ENCODE assay signal across 1 cellular context in genomic region chr6:121064345-121064744, GRCh38.
TF ChIP-seq lines count a peak whose summit lies in the region.

No MANE protein-coding gene starts in this region.

TF ChIP-seq in HepG2, 621 proteins besides CTCF, POLR2A, EP300 and RAD21 (continued from another document):
- TF ChIP-seq ZBTB25 (CRISPR knock-in tag; IDR thresholded peaks at IDR 0.05) = no peak
- TF ChIP-seq TBX3 (IDR thresholded peaks at IDR 0.05; ENCODE audit: borderline replicate concordance) = no peak
- TF ChIP-seq ZNF432 (CRISPR knock-in tag; IDR thresholded peaks at IDR 0.05; ENCODE audit: borderline replicate concordance) = no peak
- TF ChIP-seq MED8 (CRISPR knock-in tag; IDR thresholded peaks at IDR 0.05; ENCODE audit: insufficient replicate concordance) = no peak
- TF ChIP-seq PHF5A (CRISPR knock-in tag; IDR thresholded peaks at IDR 0.05; ENCODE audit: low read depth, unreplicated experiment) = no peak
- no peak for TF ChIP-seq THAP7 (CRISPR knock-in tag; IDR thresholded peaks at IDR 0.05)
- TF ChIP-seq ZNF646 (CRISPR knock-in tag; IDR thresholded peaks at IDR 0.05) = no peak
- TF ChIP-seq HNRNPUL1 (IDR thresholded peaks at IDR 0.05; ENCODE audit: low read depth, low read length) = no peak
- TF ChIP-seq PCBP1 (IDR thresholded peaks at IDR 0.05; ENCODE audit: borderline replicate concordance, low read depth, low read length) = no peak
- no peak for TF ChIP-seq SNAPC5 (CRISPR knock-in tag; IDR thresholded peaks at IDR 0.05; ENCODE audit: borderline replicate concordance)
- no peak for TF ChIP-seq CREB1 (IDR thresholded peaks at IDR 0.05)
- no peak for TF ChIP-seq CREB1 (CRISPR knock-in tag; IDR thresholded peaks at IDR 0.05)
- TF ChIP-seq ATF3 (CRISPR knock-in tag; IDR thresholded peaks at IDR 0.05) = no peak
- no peak for TF ChIP-seq ZNF672 (CRISPR knock-in tag; IDR thresholded peaks at IDR 0.05)
- TF ChIP-seq BRCA1 (CRISPR knock-in tag; IDR thresholded peaks at IDR 0.05) = no peak
